19 cellular contexts compared by ENCODE assay signal in genomic region chr1:111848852-111849545, GRCh38.
"Had no signal": no experiment of that assay in that cellular context is flagged by ENCODE, and none has a peak within 500 bp of the region (broad histone marks: within the 10 kb centered on the region; RNA-seq: fewer than 3 reads in every experiment).

No MANE protein-coding gene starts in this region.

- H3K4me3 Mint-ChIP-seq: activated B cell treated with CpG ODN at 0.5 μM for 24 hours; activated CD4-positive, alpha-beta T cell treated with anti-CD3 and anti-CD28 coated beads, Interleukin-2, amount 10 ng/mL, durations not matched to agents 24 days and 14 days; activated CD8-positive, alpha-beta T cell treated with anti-CD3 and anti-CD28 coated beads, Interleukin-2, amount 10 ng/mL, durations not matched to agents 7 days and 5 days; activated naive CD4-positive, alpha-beta T cell treated with anti-CD3 and anti-CD28 coated beads, Interleukin-2, amount 50 U/mL, for 24 hours; naive thymus-derived CD8-positive, alpha-beta T cell; stimulated activated naive CD8-positive, alpha-beta T cell treated with anti-CD3 and anti-CD28 coated beads, Interleukin-15, Interleukin-2, amounts not matched to agents 100 ng/mL and 50 ng/mL, for 24 hours had no signal

- H3K9me3 Mint-ChIP-seq: activated B cell treated with CpG ODN at 0.5 μM for 24 hours; activated CD4-positive, alpha-beta T cell treated with anti-CD3 and anti-CD28 coated beads, Interleukin-2, amount 10 ng/mL, durations not matched to agents 24 days and 14 days; activated naive CD4-positive, alpha-beta T cell treated with anti-CD3 and anti-CD28 coated beads, Interleukin-2, amount 50 U/mL, for 24 hours; naive thymus-derived CD8-positive, alpha-beta T cell; stimulated activated naive CD8-positive, alpha-beta T cell treated with anti-CD3 and anti-CD28 coated beads, Interleukin-15, Interleukin-2, amounts not matched to agents 100 ng/mL and 50 ng/mL, for 24 hours had no signal

- ATAC-seq: activated CD8-positive, alpha-beta T cell treated with anti-CD3 and anti-CD28 coated beads, Interleukin-2, amount 10 ng/mL, durations not matched to agents 7 days and 5 days; naive thymus-derived CD8-positive, alpha-beta T cell had no signal

- H3K4me1 Mint-ChIP-seq: activated B cell treated with CpG ODN at 0.5 μM for 24 hours; activated CD4-positive, alpha-beta T cell treated with anti-CD3 and anti-CD28 coated beads, Interleukin-2, amount 10 ng/mL, durations not matched to agents 24 days and 14 days; activated naive CD4-positive, alpha-beta T cell treated with anti-CD3 and anti-CD28 coated beads, Interleukin-2, amount 50 U/mL, for 24 hours; naive thymus-derived CD8-positive, alpha-beta T cell had no signal

- H3K4me1 ChIP-seq: adrenal gland, colonic mucosa had no signal

- H3K36me3 Mint-ChIP-seq: activated naive CD4-positive, alpha-beta T cell treated with anti-CD3 and anti-CD28 coated beads, Interleukin-2, amount 50 U/mL, for 24 hours had no signal

- H3K36me3 ChIP-seq: adrenal gland, colonic mucosa, esophagus muscularis mucosa, neutrophil, right atrium auricular region, thoracic aorta had no signal

- H3K27ac Mint-ChIP-seq: activated B cell treated with CpG ODN at 0.5 μM for 24 hours; activated CD4-positive, alpha-beta T cell treated with anti-CD3 and anti-CD28 coated beads, Interleukin-2, amount 10 ng/mL, durations not matched to agents 24 days and 14 days; activated CD8-positive, alpha-beta T cell treated with anti-CD3 and anti-CD28 coated beads, Interleukin-2, amount 10 ng/mL, durations not matched to agents 7 days and 5 days; activated naive CD4-positive, alpha-beta T cell treated with anti-CD3 and anti-CD28 coated beads, Interleukin-2, amount 50 U/mL, for 24 hours; naive thymus-derived CD8-positive, alpha-beta T cell; stimulated activated naive CD8-positive, alpha-beta T cell treated with anti-CD3 and anti-CD28 coated beads, Interleukin-15, Interleukin-2, amounts not matched to agents 100 ng/mL and 50 ng/mL, for 24 hours had no signal

- H3K9me3 ChIP-seq: adrenal gland, colonic mucosa, esophagus muscularis mucosa, neutrophil, right atrium auricular region, thoracic aorta had no signal

- H3K27me3 ChIP-seq: adrenal gland, colonic mucosa, esophagus muscularis mucosa, right atrium auricular region had no signal

- H3K27ac ChIP-seq: adrenal gland, colonic mucosa, esophagus muscularis mucosa, neutrophil, thoracic aorta had no signal

- DNase-seq: activated B cell treated with CpG ODN at 0.5 μM for 24 hours; activated CD4-positive, alpha-beta T cell treated with anti-CD3 and anti-CD28 coated beads, Interleukin-2, amount 10 ng/mL, durations not matched to agents 24 days and 14 days; activated CD8-positive, alpha-beta memory T cell treated with anti-CD3 and anti-CD28 coated beads, Interleukin-2, amount 50 U/mL, for 4 hours; activated CD8-positive, alpha-beta T cell treated with anti-CD3 and anti-CD28 coated beads, Interleukin-2, amount 10 ng/mL, durations not matched to agents 7 days and 5 days; activated effector memory CD4-positive, alpha-beta T cell treated with anti-CD3 and anti-CD28 coated beads, Interleukin-2, amount 50 U/mL, for 16 hours; activated T-cell treated with anti-CD3 and anti-CD28 coated beads, Interleukin-2, amount 50 U/mL, for 48 hours; adrenal gland; colonic mucosa; kidney; naive thymus-derived CD8-positive, alpha-beta T cell; small intestine; T-helper 2 cell had no signal

- H3K4me3 ChIP-seq: adrenal gland, colonic mucosa, esophagus muscularis mucosa, lung, right atrium auricular region, thoracic aorta had no signal
